In the genomic region with DNA sequence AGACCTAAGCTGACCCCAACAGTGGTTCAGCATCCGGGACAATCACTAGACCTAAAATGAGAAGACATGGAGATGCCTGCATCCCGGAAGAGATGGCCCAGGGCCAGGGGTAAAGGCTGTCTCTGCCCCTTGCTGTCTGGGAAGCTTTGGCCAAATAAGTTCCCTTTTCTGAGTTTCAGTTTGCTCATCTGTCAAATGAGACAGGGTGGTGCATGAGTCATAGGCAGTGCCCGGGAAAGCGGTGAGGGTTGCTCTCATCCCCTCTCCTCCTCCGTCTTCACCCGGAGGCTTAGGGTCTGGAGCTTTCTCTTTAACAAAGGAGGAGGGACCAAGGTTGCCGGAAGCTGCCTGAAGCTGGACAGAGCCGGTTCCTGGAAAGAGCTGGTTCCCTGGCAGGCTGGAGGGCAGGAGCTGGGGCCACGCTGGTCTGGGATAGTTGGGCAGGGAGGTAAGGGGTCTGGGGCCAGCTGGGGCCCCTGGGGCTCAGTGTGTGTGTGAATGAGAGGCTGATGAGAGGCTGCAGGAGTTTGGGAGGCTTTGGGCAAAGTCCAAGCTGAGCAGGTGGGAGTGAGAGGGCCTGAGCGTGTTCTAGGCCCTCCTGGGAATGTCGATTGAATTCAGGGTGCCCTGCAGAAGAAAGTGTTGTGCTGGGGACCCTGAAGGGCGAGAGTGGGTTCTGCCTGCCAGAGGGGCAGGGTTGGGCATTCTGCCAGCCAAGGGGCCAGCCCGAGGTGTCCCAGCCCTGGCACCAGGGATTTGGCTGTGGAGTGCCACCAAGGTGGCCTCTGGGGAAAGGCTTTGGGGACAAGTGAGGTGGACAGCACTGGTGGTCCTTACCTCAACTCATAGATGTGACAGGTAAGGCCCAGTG, we compare ENCODE assay signal across 8 cellular contexts. TPM values are rescaled to one million over a fixed set of nuclear protein-coding genes. Genes with fewer than 3 reads are reported as not detected.
DNase-seq lines count a peak whose midpoint lies in the region; ATAC-seq and TF ChIP-seq lines count a peak whose summit lies in the region.

A gene with protein sequence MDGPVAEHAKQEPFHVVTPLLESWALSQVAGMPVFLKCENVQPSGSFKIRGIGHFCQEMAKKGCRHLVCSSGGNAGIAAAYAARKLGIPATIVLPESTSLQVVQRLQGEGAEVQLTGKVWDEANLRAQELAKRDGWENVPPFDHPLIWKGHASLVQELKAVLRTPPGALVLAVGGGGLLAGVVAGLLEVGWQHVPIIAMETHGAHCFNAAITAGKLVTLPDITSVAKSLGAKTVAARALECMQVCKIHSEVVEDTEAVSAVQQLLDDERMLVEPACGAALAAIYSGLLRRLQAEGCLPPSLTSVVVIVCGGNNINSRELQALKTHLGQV (plus strand): TSS at position 351 of the 871 bp plus-strand sequence. CDS start 5,603 bp downstream, outside the sequence.

- peak; percentile 93 for TF ChIP-seq POLR2A in right lobe of liver (IDR thresholded peaks at IDR 0.05)

- H3K4me3 ChIP-seq in right lobe of liver = peak within 1 kb of the TSS; percentile 64 to 68 (median 65)

- peaks cover 2 to 13% of the 10 kb centered on the region in 2 donors for H3K36me3 Mint-ChIP-seq in stimulated activated naive B cell treated with anti-CD40 and anti-IgM and Interleukin-4, amounts not matched to agents 10 μg/mL and 1 μg/mL and 100 μg/mL, for 72 hours

- peaks cover 0 to 36% (median 14%) of the 10 kb centered on the region in 4 donors for H3K4me1 ChIP-seq in right lobe of liver

- ATAC-seq in GM21717 (IDR thresholded peaks at IDR 0.05; ENCODE audit: unreplicated experiment) (peak; percentile 86), right lobe of liver (peak; percentile 61 to 65 (median 63))
- ATAC-seq in stimulated activated naive B cell treated with anti-CD40 and anti-IgM and Interleukin-4, amounts not matched to agents 10 μg/mL and 1 μg/mL and 100 μg/mL, for 72 hours (replicated peaks) = peak; percentile 96 to 98

- TF ChIP-seq CTCF in right lobe of liver (IDR thresholded peaks at IDR 0.05) = no peak

- peak within 1 kb of the TSS; percentile 97 to 99 (median 98) for H3K27ac ChIP-seq in right lobe of liver

- H3K27ac Mint-ChIP-seq in stimulated activated naive B cell treated with anti-CD40 and anti-IgM and Interleukin-4, amounts not matched to agents 10 μg/mL and 1 μg/mL and 100 μg/mL, for 72 hours = peak within 1 kb of the TSS; percentile 97

- WGBS in right lobe of liver (ENCODE audit: insufficient coverage, low coverage, low lambda C conversion rate, missing lambda C conversion rate) = 4% methylated on average over 10 of the region's 13 CpGs

- no peaks in the 10 kb centered on the region for H3K9me3 ChIP-seq in right lobe of liver

- peak; percentile 34 for DNase-seq in DMS153 (lab: John Stamatoyannopoulos, UW)
- no peak for DNase-seq in DMS153 treated with DMSO at 0.1 percent for 48 hours (lab: John Stamatoyannopoulos, UW; ENCODE audit: unreplicated experiment)
- DNase-seq in HUDEP-2 (lab: John Stamatoyannopoulos, UW; ENCODE audit: unreplicated experiment in 76 of 76) = peak in 75 of 76 experiments; percentile 10 to 91 (median 75)
- peak; percentile 99 for DNase-seq in SIG-M5 treated with dmso at 0.1 percent for 504 hours (lab: John Stamatoyannopoulos, UW; ENCODE audit: unreplicated experiment)
- peak; percentile 70 for DNase-seq in dermis blood vessel endothelial cell
- DNase-seq in right lobe of liver = peak; percentile 83 to 88 (median 85)
- DNase-seq in stimulated activated naive B cell treated with anti-CD40 and anti-IgM and Interleukin-4, amounts not matched to agents 10 μg/mL and 1 μg/mL and 100 μg/mL, for 72 hours = peak; percentile 77

- peaks cover 12 to 22% of the 10 kb centered on the region in 2 donors for H3K27me3 Mint-ChIP-seq in stimulated activated naive B cell treated with anti-CD40 and anti-IgM and Interleukin-4, amounts not matched to agents 10 μg/mL and 1 μg/mL and 100 μg/mL, for 72 hours

- H3K36me3 ChIP-seq in right lobe of liver = no peaks in the 10 kb centered on the region

- no peaks in the 10 kb centered on the region for H3K27me3 ChIP-seq in right lobe of liver

- no peaks in the 10 kb centered on the region for H3K9me3 Mint-ChIP-seq in stimulated activated naive B cell treated with anti-CD40 and anti-IgM and Interleukin-4, amounts not matched to agents 10 μg/mL and 1 μg/mL and 100 μg/mL, for 72 hours

- intact Hi-C loops in right lobe of liver (cut with DNase I) = no loop called here

- H3K4me3 Mint-ChIP-seq in stimulated activated naive B cell treated with anti-CD40 and anti-IgM and Interleukin-4, amounts not matched to agents 10 μg/mL and 1 μg/mL and 100 μg/mL, for 72 hours = peak within 1 kb of the TSS; percentile 96 to 98

- peaks cover 16 to 28% of the 10 kb centered on the region in 2 donors for H3K4me1 Mint-ChIP-seq in stimulated activated naive B cell treated with anti-CD40 and anti-IgM and Interleukin-4, amounts not matched to agents 10 μg/mL and 1 μg/mL and 100 μg/mL, for 72 hours

RNA-seq across cellular contexts. Expression of the gene that starts here (rescaled TPM):
- 2.4 and 3.3 TPM in 2 replicates for total RNA-seq in dermis blood vessel endothelial cell
- total RNA-seq in right lobe of liver = 10 to 100 TPM; 25.5 to 85.7 (median 32.3) TPM
